8 cellular contexts compared by ENCODE assay signal in genomic region chr3:150409125-150409526, GRCh38. TPM values are rescaled to one million over a fixed set of nuclear protein-coding genes. Genes with fewer than 3 reads are reported as not detected.
A peak's percentile ranks its signal among the peaks of the same experiment; 100 is the strongest.
DNase-seq lines count a peak whose midpoint lies in the region; TF ChIP-seq lines count a peak whose summit lies in the region.

No MANE protein-coding gene starts in this region.

- TF ChIP-seq CTCF in fibroblast of mammary gland (conservative IDR thresholded peaks at IDR 0.05; ENCODE audit: control insufficient read depth, insufficient read depth, low read depth, low read length): no peak

- peak overlapping the region; percentile 98 for H3K27ac ChIP-seq in SJSA1
- H3K27ac ChIP-seq in rectal smooth muscle tissue (ENCODE audit: low read depth, low read length): peak overlapping the region; percentile 99

- peaks cover 18% of the 10 kb centered on the region for H3K36me3 Mint-ChIP-seq in T-helper 2 cell treated with Interferon-gamma antibody and Interleukin-4, amounts not matched to agents 5 μg/mL and 100 μg/mL, for 36 hours (ENCODE audit: low read depth)

- H3K4me3 ChIP-seq in SJSA1: peak overlapping the region; percentile 78
- peak overlapping the region; percentile 96 for H3K4me3 ChIP-seq in fibroblast of mammary gland (ENCODE audit: control insufficient read depth, low read depth, low read length)
- H3K4me3 ChIP-seq in rectal smooth muscle tissue (ENCODE audit: low read length): peak overlapping the region; percentile 100

- H3K9me3 ChIP-seq in SJSA1 (replicated peaks): no peaks in the 10 kb centered on the region

- peaks cover 10% of the 10 kb centered on the region for H3K4me1 ChIP-seq in SJSA1 (replicated peaks)
- peaks cover 2% of the 10 kb centered on the region for H3K4me1 ChIP-seq in rectal smooth muscle tissue (ENCODE audit: control insufficient read depth, insufficient read depth, low read length)

- H3K36me3 ChIP-seq in SJSA1 (peaks cover 59% of the 10 kb centered on the region), rectal smooth muscle tissue (ENCODE audit: control insufficient read depth, insufficient read depth, low read length) (no peaks in the 10 kb centered on the region)

- peak overlapping the region; percentile 93 for H3K27ac Mint-ChIP-seq in T-helper 2 cell treated with Interferon-gamma antibody and Interleukin-4, amounts not matched to agents 5 μg/mL and 100 μg/mL, for 36 hours

- no peaks in the 10 kb centered on the region for H3K9me3 Mint-ChIP-seq in T-helper 2 cell treated with Interferon-gamma antibody and Interleukin-4, amounts not matched to agents 5 μg/mL and 100 μg/mL, for 36 hours

- H3K9ac ChIP-seq in rectal smooth muscle tissue (ENCODE audit: low read length): peak overlapping the region; percentile 98

- peaks cover 8% of the 10 kb centered on the region for H3K27me3 Mint-ChIP-seq in T-helper 2 cell treated with Interferon-gamma antibody and Interleukin-4, amounts not matched to agents 5 μg/mL and 100 μg/mL, for 36 hours (ENCODE audit: low read depth)

- DNase-seq in T-helper 2 cell treated with Interferon-gamma antibody and Interleukin-4, amounts not matched to agents 5 μg/mL and 100 μg/mL, for 36 hours (ENCODE audit: low spot score): no peak
- DNase-seq in T-helper 2 cell (no peak), SJSA1 (ENCODE audit: low read depth in 1 of 2, low spot score in 2 of 2) (no peak), fibroblast of mammary gland (ENCODE audit: low read depth) (no peak), NCI-H1048 (lab: John Stamatoyannopoulos, UW) (no peak), NCI-H146 treated with DMSO at 0.1 percent for 48 hours (lab: John Stamatoyannopoulos, UW; ENCODE audit: unreplicated experiment) (no peak)
- no peak for DNase-seq in activated CD4-positive, alpha-beta T cell treated with anti-CD3 and anti-CD28 coated beads, Interleukin-2, amount 50 U/mL, for 4 hours

- peak overlapping the region; percentile 85 for H3K4me3 Mint-ChIP-seq in T-helper 2 cell treated with Interferon-gamma antibody and Interleukin-4, amounts not matched to agents 5 μg/mL and 100 μg/mL, for 36 hours

- H3K27me3 ChIP-seq in SJSA1 (replicated peaks): no peaks in the 10 kb centered on the region
- no peaks in the 10 kb centered on the region for H3K27me3 ChIP-seq in rectal smooth muscle tissue (ENCODE audit: control insufficient read depth, insufficient read depth, low read length)

- H3K4me1 Mint-ChIP-seq in T-helper 2 cell treated with Interferon-gamma antibody and Interleukin-4, amounts not matched to agents 5 μg/mL and 100 μg/mL, for 36 hours (ENCODE audit: low read depth): peaks cover 30% of the 10 kb centered on the region

RNA-seq across cellular contexts. Expression of gene TSC22D2, which starts 1.0 kb away (rescaled TPM):
- 11.3 and 11.9 TPM in 2 replicates for total RNA-seq in SJSA1 (2014; rRNA removed; shearing (Covaris generic))
